14 cellular contexts compared by ENCODE assay signal in genomic region chrX:107700802-107701201, GRCh38.
DNase-seq lines count a peak whose midpoint lies in the region; ATAC-seq and TF ChIP-seq lines count a peak whose summit lies in the region.
"Had no signal": no experiment of that assay in that cellular context is flagged by ENCODE, and none has a peak within 500 bp of the region (broad histone marks: within the 10 kb centered on the region; RNA-seq: fewer than 3 reads in every experiment).

No MANE protein-coding gene starts in this region.

- H3K4me3 ChIP-seq in heart left ventricle (no peak overlapping the region), coronary artery (no peak overlapping the region), urinary bladder (ENCODE audit: low read depth, low read length) (no peak overlapping the region)
- H3K4me3 ChIP-seq: psoas muscle had no signal

- ATAC-seq in heart left ventricle, result no peak
- ATAC-seq in Right ventricle myocardium superior (ENCODE audit: poor library complexity), result no peak
- ATAC-seq in naive B cell (ENCODE audit: low read depth in 2 of 2), result no peak
- ATAC-seq in left colon, result no peak
- ATAC-seq: activated CD4-positive, alpha-beta T cell treated with anti-CD3 and anti-CD28 coated beads for 36 hours had no signal

- no peak for TF ChIP-seq CTCF in heart left ventricle (IDR thresholded peaks at IDR 0.05)
- no peak for TF ChIP-seq CTCF in coronary artery (IDR thresholded peaks at IDR 0.05)
- no peak for TF ChIP-seq CTCF in type B pancreatic cell (conservative IDR thresholded peaks at IDR 0.05)

- H3K36me3 Mint-ChIP-seq in naive B cell (no peaks in the 10 kb centered on the region), type B pancreatic cell (no peaks in the 10 kb centered on the region)
- H3K36me3 Mint-ChIP-seq: stimulated activated naive B cell treated with anti-CD40 and anti-IgM and Interleukin-4, amounts not matched to agents 10 μg/mL and 1 μg/mL and 100 μg/mL, for 72 hours had no signal

- peaks cover 19 to 32% (median 23%) of the 10 kb centered on the region in 3 donors for H3K4me1 Mint-ChIP-seq in naive B cell
- no peaks in the 10 kb centered on the region for H3K4me1 Mint-ChIP-seq in type B pancreatic cell (ENCODE audit: unreplicated experiment)

- H3K27ac ChIP-seq in heart left ventricle (peak overlapping the region in 8 of 12 donors; percentile 8 to 59 (median 48)), coronary artery (peak overlapping the region; percentile 56 to 75), urinary bladder (ENCODE audit: low read depth) (peak overlapping the region; percentile 45)
- H3K27ac ChIP-seq: psoas muscle had no signal

- DNase-seq in heart left ventricle (no peak), Right ventricle myocardium superior (no peak), coronary artery (ENCODE audit: low spot score) (no peak), naive B cell (no peak), HUDEP-2 (lab: John Stamatoyannopoulos, UW; ENCODE audit: unreplicated experiment in 76 of 76) (no peak), left colon (no peak), type B pancreatic cell (ENCODE audit: extremely low spot score, unreplicated experiment) (no peak)
- DNase-seq: activated CD4-positive, alpha-beta T cell treated with anti-CD3 and anti-CD28 coated beads for 36 hours; activated T-cell treated with anti-CD3 and anti-CD28 coated beads, Interleukin-2, amount 50 U/mL, for 1 hour; NCI-H1105; psoas muscle; stimulated activated CD4-positive, alpha-beta T cell treated with anti-CD3 and anti-CD28 coated beads, Interleukin-4, amount 100 ng/mL, for 4 hours; stimulated activated naive B cell treated with anti-CD40 and anti-IgM and Interleukin-4, amounts not matched to agents 10 μg/mL and 1 μg/mL and 100 μg/mL, for 72 hours had no signal

- no peaks in the 10 kb centered on the region for H3K9me3 ChIP-seq in heart left ventricle
- H3K9me3 ChIP-seq: psoas muscle had no signal

- peaks cover 0 to 23% (median 0%) of the 10 kb centered on the region in 12 donors for H3K4me1 ChIP-seq in heart left ventricle
- H3K4me1 ChIP-seq in urinary bladder (ENCODE audit: insufficient read depth), result peaks cover 2% of the 10 kb centered on the region

- no peak for TF ChIP-seq POLR2A in heart left ventricle (IDR thresholded peaks at IDR 0.05)

- no peaks in the 10 kb centered on the region for H3K36me3 ChIP-seq in heart left ventricle
- H3K36me3 ChIP-seq in urinary bladder (ENCODE audit: insufficient read depth), result no peaks in the 10 kb centered on the region

- intact Hi-C loops in heart left ventricle (cut with DNase I) (no loop called here), Right ventricle myocardium superior (cut with DNase I) (no loop called here), left colon (cut with DNase I, micrococcal nuclease) (no loop called here)

- peak overlapping the region in 2 of 8 donors; percentile 30 to 55 for H3K4me3 Mint-ChIP-seq in naive B cell
- H3K4me3 Mint-ChIP-seq in type B pancreatic cell, result no peak overlapping the region
- H3K4me3 Mint-ChIP-seq: activated CD4-positive, alpha-beta T cell treated with anti-CD3 and anti-CD28 coated beads for 36 hours; stimulated activated naive B cell treated with anti-CD40 and anti-IgM and Interleukin-4, amounts not matched to agents 10 μg/mL and 1 μg/mL and 100 μg/mL, for 72 hours had no signal

- peaks cover 0 to 16% (median 0%) of the 10 kb centered on the region in 9 donors for H3K27me3 ChIP-seq in heart left ventricle

- peak overlapping the region in 4 of 6 donors; percentile 20 to 94 (median 60) for H3K27ac Mint-ChIP-seq in naive B cell
- no peak overlapping the region for H3K27ac Mint-ChIP-seq in type B pancreatic cell
- H3K27ac Mint-ChIP-seq: activated CD4-positive, alpha-beta T cell treated with anti-CD3 and anti-CD28 coated beads for 36 hours; stimulated activated naive B cell treated with anti-CD40 and anti-IgM and Interleukin-4, amounts not matched to agents 10 μg/mL and 1 μg/mL and 100 μg/mL, for 72 hours had no signal

- H3K27me3 Mint-ChIP-seq in naive B cell (no peaks in the 10 kb centered on the region), type B pancreatic cell (no peaks in the 10 kb centered on the region)
- H3K27me3 Mint-ChIP-seq: activated CD4-positive, alpha-beta T cell treated with anti-CD3 and anti-CD28 coated beads for 36 hours had no signal

- H3K9me3 Mint-ChIP-seq in naive B cell (peaks cover 0 to 4% (median 0%) of the 10 kb centered on the region in 7 donors), type B pancreatic cell (peaks cover 4% of the 10 kb centered on the region)
- H3K9me3 Mint-ChIP-seq: stimulated activated naive B cell treated with anti-CD40 and anti-IgM and Interleukin-4, amounts not matched to agents 10 μg/mL and 1 μg/mL and 100 μg/mL, for 72 hours had no signal
